Comparison of ENCODE assay signal across 18 cellular contexts in the genomic region with DNA sequence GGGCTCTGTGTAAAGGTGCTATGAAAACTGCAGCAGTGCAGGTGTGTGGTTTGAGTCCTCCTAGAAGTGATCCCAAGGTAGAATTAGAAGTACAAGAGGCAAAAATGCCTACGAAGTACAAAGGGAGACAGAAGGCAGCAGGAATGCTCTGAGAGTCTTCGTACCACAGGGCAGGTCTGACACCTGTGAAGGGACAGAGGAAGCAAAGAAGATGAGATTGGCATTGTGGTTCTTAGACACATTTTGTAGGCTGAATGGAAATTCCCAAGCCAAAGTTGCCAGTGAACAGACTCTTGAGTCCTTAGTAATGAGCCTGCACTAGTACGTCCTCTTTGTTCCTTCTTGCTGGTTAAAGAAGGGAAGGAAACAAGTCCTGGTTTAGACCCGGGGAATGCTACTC. TPM values are rescaled to one million over a fixed set of nuclear protein-coding genes. Genes with fewer than 3 reads are reported as not detected.
DNase-seq lines count a peak whose midpoint lies in the region; ATAC-seq, FAIRE-seq and TF ChIP-seq lines count a peak whose summit lies in the region.
"Had no signal": no experiment of that assay in that cellular context is flagged by ENCODE, and none has a peak within 500 bp of the region (broad histone marks: within the 10 kb centered on the region; RNA-seq: fewer than 3 reads in every experiment).

No MANE protein-coding gene starts in this region.

- TF ChIP-seq CTCF in HEK293 (tag by site-specific recombination; IDR thresholded peaks at IDR 0.05) = no peak
- TF ChIP-seq CTCF in endodermal cell (conservative IDR thresholded peaks at IDR 0.05) = no peak
- TF ChIP-seq CTCF in WERI-Rb-1 (IDR thresholded peaks at IDR 0.05; ENCODE audit: low read depth, low read length) = no peak

- peak overlapping the region; percentile 33 for H3K4ac ChIP-seq in trophoblast cell (ENCODE audit: low read depth, low read length)

- no peak for FAIRE-seq in frontal cortex (lab: Jason Lieb, UNC)
- FAIRE-seq: A204.1, G401.6, GM12891 had no signal

- H3K9ac ChIP-seq in endodermal cell (ENCODE audit: extremely low read depth, low read length, poor library complexity, severe bottlenecking) (no peak overlapping the region), trophoblast cell (ENCODE audit: low read length) (no peak overlapping the region)

- H3K14ac ChIP-seq in trophoblast cell (ENCODE audit: low read length) = no peak overlapping the region

- no peaks in the 10 kb centered on the region for H3K27me3 Mint-ChIP-seq in endodermal cell (ENCODE audit: insufficient read depth)
- H3K27me3 Mint-ChIP-seq: IgD-negative memory B cell had no signal

- no peaks in the 10 kb centered on the region for H3K9me3 Mint-ChIP-seq in endodermal cell
- H3K9me3 Mint-ChIP-seq: IgD-negative memory B cell had no signal

- H4K12ac ChIP-seq in trophoblast cell (ENCODE audit: low read depth, low read length) = no peak overlapping the region

- H4K8ac ChIP-seq in trophoblast cell (ENCODE audit: low read depth, low read length) = no peak overlapping the region

- no peak overlapping the region for H4K91ac ChIP-seq in trophoblast cell (ENCODE audit: low read depth, low read length)

- peaks cover 48% of the 10 kb centered on the region for H3K4me1 Mint-ChIP-seq in endodermal cell

- no peak for ATAC-seq in GM21390 (IDR thresholded peaks at IDR 0.05; ENCODE audit: unreplicated experiment)
- ATAC-seq: HCT116 had no signal

- H3K27ac ChIP-seq in HEK293 (ENCODE audit: extremely low read depth, low read depth, low read length) (no peak overlapping the region), endodermal cell (ENCODE audit: low read depth, low read length) (no peak overlapping the region), trophoblast cell (ENCODE audit: low read depth, low read length) (no peak overlapping the region), WERI-Rb-1 (no peak overlapping the region)
- H3K27ac ChIP-seq: C4-2B had no signal

- no peaks in the 10 kb centered on the region for H3K79me1 ChIP-seq in trophoblast cell (ENCODE audit: low read length)

- H2AFZ ChIP-seq in trophoblast cell (ENCODE audit: insufficient read depth, low read length, poor library complexity) = no peak overlapping the region

- no peaks in the 10 kb centered on the region for H3K36me3 ChIP-seq in HEK293 (ENCODE audit: control insufficient read depth in 2 of 2, insufficient read depth in 1 of 2, low read length in 2 of 2)
- peaks cover 13% of the 10 kb centered on the region for H3K36me3 ChIP-seq in endodermal cell (ENCODE audit: control insufficient read depth, insufficient read depth, low read length)
- H3K36me3 ChIP-seq in trophoblast cell (ENCODE audit: control insufficient read depth in 1 of 2, insufficient read depth in 2 of 2, low read length in 2 of 2) = peaks cover 0 to 3% of the 10 kb centered on the region in 2 experiments
- peaks cover 8% of the 10 kb centered on the region for H3K36me3 ChIP-seq in WERI-Rb-1
- H3K36me3 ChIP-seq: BE2C had no signal

- no peak overlapping the region for H3K4me2 ChIP-seq in trophoblast cell (ENCODE audit: low read length)

- no peak overlapping the region for H2BK12ac ChIP-seq in trophoblast cell (ENCODE audit: low read length)

- peak; percentile 45 for DNase-seq in endodermal cell
- DNase-seq in trophoblast cell = no peak
- no peak for DNase-seq in WERI-Rb-1
- DNase-seq in HPDE6-E6E7 (ENCODE audit: extremely low spot score) = no peak
- no peak for DNase-seq in frontal cortex (ENCODE audit: low spot score in 2 of 2)
- DNase-seq: BE2C; CD4-positive, alpha-beta memory T cell; DMS79 treated with DMSO at 0.1 percent for 48 hours; EL had no signal

- H3K4me1 ChIP-seq in HEK293 (ENCODE audit: control insufficient read depth, insufficient read depth, low read length) = peaks cover 27% of the 10 kb centered on the region
- H3K4me1 ChIP-seq in endodermal cell (ENCODE audit: control insufficient read depth, insufficient read depth, low read length) = no peaks in the 10 kb centered on the region
- peaks cover 2 to 4% of the 10 kb centered on the region in 2 experiments for H3K4me1 ChIP-seq in trophoblast cell (ENCODE audit: control insufficient read depth in 1 of 2, insufficient read depth in 2 of 2, low read length in 2 of 2)

- H3K9me3 ChIP-seq in HEK293 (ENCODE audit: control insufficient read depth, insufficient read depth, low read depth, low read length) (no peaks in the 10 kb centered on the region), endodermal cell (ENCODE audit: control insufficient read depth, low read length) (no peaks in the 10 kb centered on the region), trophoblast cell (ENCODE audit: insufficient read depth, low read depth, low read length) (no peaks in the 10 kb centered on the region), WERI-Rb-1 (ENCODE audit: severe bottlenecking) (peaks cover 3% of the 10 kb centered on the region)
- H3K9me3 ChIP-seq: BE2C had no signal

- WGBS in endodermal cell (ENCODE audit: insufficient coverage in 1 of 2, insufficient read length in 1 of 2), 2 experiments = 95% methylated on average over 4 of the region's 4 CpGs
- WGBS in trophoblast cell (ENCODE audit: extremely low coverage, insufficient coverage, insufficient read length) = no CpG with 5 or more reads among the region's 4 CpGs

- H2AK5ac ChIP-seq in trophoblast cell (ENCODE audit: low read length) = no peak overlapping the region

- H2BK120ac ChIP-seq in trophoblast cell (ENCODE audit: insufficient read depth, low read length, poor library complexity) = no peak overlapping the region

- peaks cover 19% of the 10 kb centered on the region for H3K36me3 Mint-ChIP-seq in endodermal cell (ENCODE audit: low read depth)
- H3K36me3 Mint-ChIP-seq: CD4-positive, alpha-beta memory T cell had no signal

- no peak overlapping the region for H3K4me3 Mint-ChIP-seq in endodermal cell
- H3K4me3 Mint-ChIP-seq: CD4-positive, alpha-beta memory T cell; IgD-negative memory B cell had no signal

- CTCF ChIA-PET in HEK293 (lab: Yijun Ruan, JAX) = no interaction called here

- H2BK5ac ChIP-seq in trophoblast cell (ENCODE audit: low read depth, low read length, poor library complexity) = no peak overlapping the region

- no peak overlapping the region for H3K23ac ChIP-seq in trophoblast cell (ENCODE audit: low read length)

- H3K27me3 ChIP-seq in endodermal cell (ENCODE audit: control insufficient read depth, insufficient read depth, low read length, poor library complexity, severe bottlenecking) = no peaks in the 10 kb centered on the region
- H3K27me3 ChIP-seq in trophoblast cell (ENCODE audit: insufficient read depth, low read length) = no peaks in the 10 kb centered on the region
- H3K27me3 ChIP-seq in WERI-Rb-1 (ENCODE audit: insufficient read depth, low read depth, severe bottlenecking) = no peaks in the 10 kb centered on the region
- H3K27me3 ChIP-seq: BE2C had no signal

- H3K79me2 ChIP-seq in trophoblast cell (ENCODE audit: control insufficient read depth, insufficient read depth, low read length, poor library complexity) = peaks cover 10% of the 10 kb centered on the region

- POLR2A ChIA-PET in HEK293 (lab: Yijun Ruan, JAX) = no interaction called here

- peak overlapping the region; percentile 11 for H3K27ac Mint-ChIP-seq in endodermal cell
- H3K27ac Mint-ChIP-seq: CD4-positive, alpha-beta memory T cell; IgD-negative memory B cell had no signal

- no peak overlapping the region for H3K4me3 ChIP-seq in HEK293 (ENCODE audit: low read depth, low read length)
- H3K4me3 ChIP-seq in endodermal cell (ENCODE audit: low read length) = no peak overlapping the region
- no peak overlapping the region for H3K4me3 ChIP-seq in trophoblast cell (ENCODE audit: low read depth, low read length)
- no peak overlapping the region for H3K4me3 ChIP-seq in WERI-Rb-1 (ENCODE audit: low read depth, low read length)

- H3K18ac ChIP-seq in trophoblast cell (ENCODE audit: low read length) = no peak overlapping the region

TF ChIP-seq in HEK293, 187 proteins besides CTCF, POLR2A, EP300 and RAD21:
- TF ChIP-seq ZIC2 (tag by site-specific recombination; IDR thresholded peaks at IDR 0.05) = no peak
- peak; percentile 99 for TF ChIP-seq ZNF132 (tag by site-specific recombination; IDR thresholded peaks at IDR 0.05; ENCODE audit: borderline replicate concordance)

RNA-seq across cellular contexts. Expression of a gene that starts 1.7 kb away (rescaled TPM):
- total RNA-seq in endodermal cell = not detected
- 6.3 TPM for polyA plus RNA-seq in endodermal cell (2013, experiment 1 of 2)
- 3.5 TPM for polyA plus RNA-seq in endodermal cell (2013, experiment 2 of 2)
- not detected in 2 replicates for polyA plus RNA-seq in trophoblast cell (2013)
- total RNA-seq in frontal cortex = 99.5 TPM
- total RNA-seq: CD4-positive, alpha-beta memory T cell; HT-29 had no signal
- polyA plus RNA-seq: CD4-positive, alpha-beta memory T cell; IgD-negative memory B cell had no signal

Comparison
In these comparisons a context has a peak if more than half of its experiments do, and no peak if none do; other contexts are left out.
1. RNA of a gene that starts 1.7 kb away (total RNA-seq): 99.5 TPM in frontal cortex (single experiment); not detected in endodermal cell; every median in the first group is over 100 times any median in the second.